19 cellular contexts compared by ENCODE assay signal in the genomic region with DNA sequence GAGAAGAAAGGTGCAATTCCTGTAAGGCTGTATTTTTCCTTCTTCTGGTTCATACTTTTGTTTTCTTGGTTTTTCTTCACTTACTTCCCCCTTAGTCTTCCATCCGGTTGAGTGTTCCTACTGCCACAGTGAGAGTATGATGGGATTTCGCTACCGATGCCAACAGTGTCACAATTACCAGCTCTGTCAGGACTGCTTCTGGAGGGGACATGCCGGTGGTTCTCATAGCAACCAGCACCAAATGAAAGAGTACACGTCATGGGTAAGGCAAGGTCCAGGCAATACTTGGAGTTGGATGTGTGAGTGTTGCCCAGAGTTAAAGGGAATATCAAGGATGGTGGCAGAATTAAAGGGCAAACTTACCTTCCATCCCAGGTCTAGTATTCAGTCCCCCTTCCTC.
A peak's percentile ranks its signal among the peaks of the same experiment; 100 is the strongest.
DNase-seq lines count a peak whose midpoint lies in the region; ATAC-seq and TF ChIP-seq lines count a peak whose summit lies in the region.
"Had no signal": no experiment of that assay in that cellular context is flagged by ENCODE, and none has a peak within 500 bp of the region (broad histone marks: within the 10 kb centered on the region; RNA-seq: fewer than 3 reads in every experiment).

No MANE protein-coding gene starts in this region.

- no peak overlapping the region for H3K4me2 ChIP-seq in Loucy (ENCODE audit: low read depth, low read length, poor library complexity, severe bottlenecking)
- H3K4me2 ChIP-seq: A549, BLaER1 had no signal

- DNase-seq in caudate nucleus (lab: John Stamatoyannopoulos, UW) (peak in 42 of 61 donors; percentile 7 to 85 (median 44)), hypothalamus (lab: John Stamatoyannopoulos, UW) (peak in 34 of 51 donors; percentile 13 to 79 (median 52)), pons (ENCODE audit: low spot score) (peak; percentile 82), LoVo (ENCODE audit: low spot score) (no peak), GM03348 (ENCODE audit: low spot score) (no peak)
- no peak for DNase-seq in activated T-cell treated with anti-CD3 and anti-CD28 coated beads, Interleukin-2, amount 50 U/mL, for 48 hours
- DNase-seq: Calu3; CD8-positive, alpha-beta T cell; GM23248; HCEC 1CT; Kasumi-1; NCI-H1092 treated with DMSO at 0.1 percent for 48 hours; NCI-H146; NCI-H2081; SHP77 had no signal

- H3K9ac ChIP-seq in Loucy (ENCODE audit: low read depth, low read length, poor library complexity, severe bottlenecking), result no peak overlapping the region
- H3K9ac ChIP-seq: BLaER1, GM23248 had no signal

- H3K27ac Mint-ChIP-seq in activated T-helper 17 cell treated with anti-CD3 and anti-CD28 coated beads, Interleukin-2, amount 50 U/mL, for 72 hours, result no peak overlapping the region
- H3K27ac Mint-ChIP-seq: CD8-positive, alpha-beta T cell had no signal

- no peaks in the 10 kb centered on the region for H3F3A ChIP-seq in Loucy (ENCODE audit: low read depth)

- no peaks in the 10 kb centered on the region for H3K79me2 ChIP-seq in Loucy (ENCODE audit: insufficient read depth, low read length)

- H3K4me3 ChIP-seq in Loucy (ENCODE audit: low read length, poor library complexity, severe bottlenecking), result no peak overlapping the region
- H3K4me3 ChIP-seq: A549, BLaER1, GM23248 had no signal

- 0 out of 2 replicates have a peak overlapping the region, but pooled peaks have one; percentile 21 for H2AFZ ChIP-seq in Loucy (ENCODE audit: low read length)
- H2AFZ ChIP-seq: GM23248 had no signal

- no peaks in the 10 kb centered on the region for H3K9me3 ChIP-seq in Loucy (ENCODE audit: insufficient read depth, low read depth, low read length)
- H3K9me3 ChIP-seq: A549, BLaER1 had no signal

- peak overlapping the region; percentile 80 for H3K27ac ChIP-seq in caudate nucleus (ENCODE audit: low read depth, low read length)
- H3K27ac ChIP-seq: A549, BLaER1, GM23248 had no signal

- no peaks in the 10 kb centered on the region for H3K27me3 ChIP-seq in Loucy (ENCODE audit: insufficient read depth, low read length, poor library complexity, severe bottlenecking)
- H3K27me3 ChIP-seq: BLaER1 had no signal

- H3K9me2 ChIP-seq in Loucy (replicated peaks; ENCODE audit: low read depth, low read length), result no peaks in the 10 kb centered on the region

- no peaks in the 10 kb centered on the region for H3K9me3 Mint-ChIP-seq in activated T-helper 17 cell treated with anti-CD3 and anti-CD28 coated beads, Interleukin-2, amount 50 U/mL, for 72 hours
- H3K9me3 Mint-ChIP-seq: CD8-positive, alpha-beta T cell had no signal

- H3K36me3 ChIP-seq in Loucy (ENCODE audit: insufficient read depth, low read length), result no peaks in the 10 kb centered on the region
- H3K36me3 ChIP-seq: BLaER1 had no signal

- H3K4me3 Mint-ChIP-seq in activated T-helper 17 cell treated with anti-CD3 and anti-CD28 coated beads, Interleukin-2, amount 50 U/mL, for 72 hours, result no peak overlapping the region
- H3K4me3 Mint-ChIP-seq: CD8-positive, alpha-beta T cell had no signal

- no peaks in the 10 kb centered on the region for H3K4me1 ChIP-seq in Loucy (ENCODE audit: insufficient read depth, low read length, poor library complexity, severe bottlenecking)
- H3K4me1 ChIP-seq: A549 had no signal

- H4K20me1 ChIP-seq in Loucy (ENCODE audit: insufficient read depth, low read length, poor library complexity, severe bottlenecking), result no peaks in the 10 kb centered on the region
- H4K20me1 ChIP-seq: BLaER1 had no signal

- TF ChIP-seq CTCF in Loucy (conservative IDR thresholded peaks at IDR 0.05; ENCODE audit: low read length), result no peak

- no peak for ATAC-seq in activated T-helper 17 cell treated with anti-CD3 and anti-CD28 coated beads, Interleukin-2, amount 50 U/mL, for 72 hours (replicated peaks)
- ATAC-seq: A549; CD8-positive, alpha-beta T cell had no signal

- no peaks in the 10 kb centered on the region for H3K4me1 Mint-ChIP-seq in activated T-helper 17 cell treated with anti-CD3 and anti-CD28 coated beads, Interleukin-2, amount 50 U/mL, for 72 hours

- H3K36me3 Mint-ChIP-seq in activated T-helper 17 cell treated with anti-CD3 and anti-CD28 coated beads, Interleukin-2, amount 50 U/mL, for 72 hours (ENCODE audit: low read depth), result no peaks in the 10 kb centered on the region
- H3K36me3 Mint-ChIP-seq: CD8-positive, alpha-beta T cell had no signal

- peaks cover 27% of the 10 kb centered on the region for H3K27me3 Mint-ChIP-seq in activated T-helper 17 cell treated with anti-CD3 and anti-CD28 coated beads, Interleukin-2, amount 50 U/mL, for 72 hours

Comparison
In these comparisons a context has a peak if more than half of its experiments do, and no peak if none do; other contexts are left out.
1. DNase-seq: peak in caudate nucleus (42 of 61), hypothalamus (34 of 51) and pons (single experiment); none in LoVo (single experiment), GM03348 (single experiment) and activated T-cell treated with anti-CD3 and anti-CD28 coated beads, Interleukin-2, amount 50 U/mL, for 48 hours (0 of 2).